9 cellular contexts compared by ENCODE assay signal in the genomic region with DNA sequence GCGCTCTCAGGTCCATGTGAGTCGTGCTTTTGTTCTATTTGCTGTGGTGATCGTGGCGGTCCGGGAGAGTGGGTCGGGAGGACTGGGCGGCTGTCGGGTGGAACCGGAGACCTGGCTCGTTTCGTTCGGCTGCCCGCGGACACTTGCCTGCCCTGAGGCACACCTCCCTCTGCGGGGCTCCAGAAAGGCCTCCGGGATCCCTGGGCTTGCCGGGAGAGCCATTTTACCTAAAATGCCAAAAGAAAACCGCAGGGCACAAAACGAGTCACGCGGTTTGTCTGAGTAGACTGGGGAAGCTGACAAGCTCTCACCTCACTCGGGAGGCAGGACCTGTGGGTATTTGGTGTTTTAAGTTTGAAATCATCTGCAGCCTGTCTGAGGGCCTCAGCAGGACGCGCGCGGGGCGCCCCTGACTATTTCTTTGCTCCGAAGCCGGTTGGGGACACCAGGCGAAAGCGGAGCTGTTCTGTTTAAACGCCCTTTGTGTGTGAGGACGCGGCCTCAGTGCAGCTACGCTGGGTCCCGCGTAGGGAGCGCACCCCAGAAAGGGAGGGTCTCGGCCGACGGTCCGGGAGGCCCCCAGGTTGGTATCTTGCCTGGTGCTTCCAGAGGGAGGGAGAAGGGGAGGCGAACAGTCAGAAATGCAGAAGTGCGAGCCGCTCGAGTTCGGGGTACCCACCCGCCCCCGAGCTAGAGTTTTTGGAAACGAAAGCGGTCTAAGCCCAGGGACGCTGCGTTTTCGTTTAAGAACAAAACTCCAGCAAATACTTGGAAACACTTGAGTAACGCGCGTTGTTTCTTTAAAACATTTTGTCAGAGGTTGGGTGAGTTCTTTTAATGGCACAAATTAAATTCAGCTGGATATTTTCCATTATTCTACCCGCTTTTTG. TPM values are rescaled to one million over a fixed set of nuclear protein-coding genes. Genes with fewer than 3 reads are reported as not detected.
A peak's percentile ranks its signal among the peaks of the same experiment; 100 is the strongest.
DNase-seq lines count a peak whose midpoint lies in the region; ATAC-seq, FAIRE-seq and TF ChIP-seq lines count a peak whose summit lies in the region.
"Had no signal": no experiment of that assay in that cellular context is flagged by ENCODE, and none has a peak within 500 bp of the region (broad histone marks: within the 10 kb centered on the region; RNA-seq: fewer than 3 reads in every experiment).

No MANE protein-coding gene starts in this region.

- peak overlapping the region; percentile 66 for H3K27ac Mint-ChIP-seq in activated naive CD8-positive, alpha-beta T cell treated with anti-CD3 and anti-CD28 coated beads for 36 hours

- H3K9me3 ChIP-seq in heart right ventricle: no peaks in the 10 kb centered on the region
- no peaks in the 10 kb centered on the region for H3K9me3 ChIP-seq in right lobe of liver
- H3K9me3 ChIP-seq in vagina: no peaks in the 10 kb centered on the region
- H3K9me3 ChIP-seq in SJCRH30 (replicated peaks): no peaks in the 10 kb centered on the region

- FAIRE-seq in HTR-8/SVneo (lab: Jason Lieb, UNC): no peak
- FAIRE-seq: bronchial epithelial cell had no signal

- WGBS in heart right ventricle, 2 donors: 2 to 3% methylated on average over 58 of the region's 58 CpGs
- 5% methylated on average over 31 of the region's 58 CpGs for WGBS in right lobe of liver (ENCODE audit: insufficient coverage, low coverage, low lambda C conversion rate, missing lambda C conversion rate)

- H3K27me3 Mint-ChIP-seq in activated naive CD8-positive, alpha-beta T cell treated with anti-CD3 and anti-CD28 coated beads for 36 hours: peaks cover 94% of the 10 kb centered on the region

- H3K4me3 ChIP-seq in heart right ventricle (peak overlapping the region in 8 of 10 donors; percentile 4 to 42 (median 34)), right lobe of liver (peak overlapping the region in 2 of 3 donors; percentile 5 to 25), vagina (peak overlapping the region; percentile 15 to 41), SJCRH30 (no peak overlapping the region)

- DNase-seq in heart right ventricle (no peak), Right ventricle myocardium superior (no peak), right lobe of liver (no peak), vagina (ENCODE audit: extremely low spot score in 2 of 2) (no peak), HTR-8/SVneo (ENCODE audit: insufficient read length, low spot score) (no peak), SJCRH30 (no peak), SKM-1 (lab: John Stamatoyannopoulos, UW; ENCODE audit: unreplicated experiment) (no peak)
- no peak for DNase-seq in activated naive CD8-positive, alpha-beta T cell treated with anti-CD3 and anti-CD28 coated beads for 36 hours

- no peak for TF ChIP-seq POLR2A in right lobe of liver (IDR thresholded peaks at IDR 0.05)
- TF ChIP-seq POLR2A in vagina (IDR thresholded peaks at IDR 0.05): no peak

- H3K4me1 ChIP-seq in heart right ventricle (peaks cover 3 to 34% (median 21%) of the 10 kb centered on the region in 9 donors), right lobe of liver (peaks cover 0 to 19% (median 0%) of the 10 kb centered on the region in 4 donors), vagina (peaks cover 19% of the 10 kb centered on the region), SJCRH30 (no peaks in the 10 kb centered on the region)

- H3K4me3 Mint-ChIP-seq in activated naive CD8-positive, alpha-beta T cell treated with anti-CD3 and anti-CD28 coated beads for 36 hours: peak overlapping the region; percentile 80

- TF ChIP-seq CTCF in heart right ventricle (IDR thresholded peaks at IDR 0.05) (no peak), right lobe of liver (IDR thresholded peaks at IDR 0.05) (no peak), vagina (IDR thresholded peaks at IDR 0.05) (no peak)

- H3K27ac ChIP-seq in heart right ventricle (no peak overlapping the region), right lobe of liver (no peak overlapping the region), vagina (no peak overlapping the region), SJCRH30 (no peak overlapping the region)

- H3K27me3 ChIP-seq in heart right ventricle (peaks cover 46 to 100% (median 99%) of the 10 kb centered on the region in 7 donors), right lobe of liver (peaks cover 18 to 69% of the 10 kb centered on the region in 2 donors), vagina (peaks cover 26% of the 10 kb centered on the region), SJCRH30 (no peaks in the 10 kb centered on the region)

- intact Hi-C loops in heart right ventricle (cut with DNase I): no loop called here
- intact Hi-C loops in Right ventricle myocardium superior (cut with DNase I): no loop called here
- intact Hi-C loops in right lobe of liver (cut with DNase I): no loop called here
- intact Hi-C loops in vagina (cut with DNase I): no loop called here

- H3K9me3 Mint-ChIP-seq in activated naive CD8-positive, alpha-beta T cell treated with anti-CD3 and anti-CD28 coated beads for 36 hours: peaks cover 9% of the 10 kb centered on the region

- H3K36me3 Mint-ChIP-seq in activated naive CD8-positive, alpha-beta T cell treated with anti-CD3 and anti-CD28 coated beads for 36 hours: peaks cover 3% of the 10 kb centered on the region

- ATAC-seq in heart right ventricle (no peak), Right ventricle myocardium superior (ENCODE audit: poor library complexity) (no peak), right lobe of liver (peak; percentile 9 to 43 (median 22))

- H3K36me3 ChIP-seq in heart right ventricle (no peaks in the 10 kb centered on the region), right lobe of liver (no peaks in the 10 kb centered on the region), vagina (no peaks in the 10 kb centered on the region), SJCRH30 (no peaks in the 10 kb centered on the region)

- peaks cover 12% of the 10 kb centered on the region for H3K4me1 Mint-ChIP-seq in activated naive CD8-positive, alpha-beta T cell treated with anti-CD3 and anti-CD28 coated beads for 36 hours

RNA-seq across cellular contexts. Expression of gene LHX8, which starts 1.0 kb away (rescaled TPM):
- not detected for total RNA-seq in heart right ventricle
- not detected for polyA plus RNA-seq in heart right ventricle
- not detected for total RNA-seq in Right ventricle myocardium superior
- total RNA-seq in activated naive CD8-positive, alpha-beta T cell treated with anti-CD3 and anti-CD28 coated beads for 36 hours: not detected
- total RNA-seq in right lobe of liver: not detected
- total RNA-seq in vagina: not detected
- total RNA-seq in SJCRH30 (2014; rRNA removed; shearing (Covaris generic)): not detected in 2 replicates
- total RNA-seq: bronchial epithelial cell had no signal

Comparison
In these comparisons a context has a peak if more than half of its experiments do, and no peak if none do; other contexts are left out.
1. ATAC-seq: peak in right lobe of liver (4 of 4); none in heart right ventricle (0 of 8) and Right ventricle myocardium superior (single experiment).